8 cellular contexts compared by ENCODE assay signal in genomic region chr17:81870978-81871386, GRCh38. TPM values are rescaled to one million over a fixed set of nuclear protein-coding genes. Genes with fewer than 3 reads are reported as not detected.
DNase-seq lines count a peak whose midpoint lies in the region; ATAC-seq and TF ChIP-seq lines count a peak whose summit lies in the region.

ARHGDIA (minus strand) TSS chr17:81871337; CDS start chr17:81869930, 1,407 bp downstream.

- intact Hi-C loops in left colon (cut with DNase I, micrococcal nuclease), result no loop called here

- peaks cover 54% of the 10 kb centered on the region for H3K4me1 Mint-ChIP-seq in activated T-cell treated with anti-CD3 and anti-CD28 coated beads, Interleukin-2, amount 50 U/mL, for 72 hours (ENCODE audit: low read depth)
- H3K4me1 Mint-ChIP-seq in brain, result peaks cover 42% of the 10 kb centered on the region

- ATAC-seq in activated T-cell treated with anti-CD3 and anti-CD28 coated beads, Interleukin-2, amount 50 U/mL, for 72 hours (replicated peaks in 1 of 2), result peak; percentile 74 to 78
- ATAC-seq in left colon, result peak; percentile 53

- H3K27me3 Mint-ChIP-seq in activated T-cell treated with anti-CD3 and anti-CD28 coated beads, Interleukin-2, amount 50 U/mL, for 72 hours (ENCODE audit: low read depth), result no peaks in the 10 kb centered on the region
- no peaks in the 10 kb centered on the region for H3K27me3 Mint-ChIP-seq in brain

- H3K4me3 Mint-ChIP-seq in activated T-cell treated with anti-CD3 and anti-CD28 coated beads, Interleukin-2, amount 50 U/mL, for 72 hours, result peak within 1 kb of the TSS; percentile 94
- peak within 1 kb of the TSS; percentile 86 to 91 (median 88) for H3K4me3 Mint-ChIP-seq in brain

- peaks cover 0 to 50% (median 44%) of the 10 kb centered on the region in 5 donors for H3K4me1 ChIP-seq in subcutaneous abdominal adipose tissue (ENCODE audit: control insufficient read depth in 5 of 5, insufficient read depth in 5 of 5, low read length in 5 of 5)

- peak within 1 kb of the TSS; percentile 99 for H3K27ac ChIP-seq in subcutaneous abdominal adipose tissue (ENCODE audit: low read depth, low read length)

- peak within 1 kb of the TSS; percentile 82 to 91 (median 87) for H3K4me3 ChIP-seq in subcutaneous abdominal adipose tissue (ENCODE audit: low read depth in 1 of 5, low read length in 5 of 5)

- no peaks in the 10 kb centered on the region for H3K27me3 ChIP-seq in subcutaneous abdominal adipose tissue (ENCODE audit: control insufficient read depth in 5 of 5, insufficient read depth in 4 of 5, low read length in 5 of 5)

- H3K27ac Mint-ChIP-seq in activated T-cell treated with anti-CD3 and anti-CD28 coated beads, Interleukin-2, amount 50 U/mL, for 72 hours, result peak within 1 kb of the TSS; percentile 98
- peak within 1 kb of the TSS; percentile 85 to 97 (median 96) for H3K27ac Mint-ChIP-seq in brain

- H3K36me3 Mint-ChIP-seq in activated T-cell treated with anti-CD3 and anti-CD28 coated beads, Interleukin-2, amount 50 U/mL, for 72 hours (ENCODE audit: insufficient read depth in 2 of 2), result peaks cover 5 to 7% of the 10 kb centered on the region in 2 donors
- peaks cover 6% of the 10 kb centered on the region for H3K36me3 Mint-ChIP-seq in brain

- TF ChIP-seq CTCF in brain (conservative IDR thresholded peaks at IDR 0.05), result no peak

- DNase-seq in activated T-cell treated with anti-CD3 and anti-CD28 coated beads, Interleukin-2, amount 50 U/mL, for 72 hours, result peak in 1 of 2 donors; percentile 22
- no peak for DNase-seq in activated T-cell treated with anti-CD3 and anti-CD28 coated beads, Interleukin-2, amount 50 U/mL, for 48 hours
- no peak for DNase-seq in HT-29 (ENCODE audit: low spot score)
- DNase-seq in left colon, result no peak
- no peak for DNase-seq in HCEC 1CT
- DNase-seq in stimulated activated CD4-positive, alpha-beta T cell treated with anti-CD3 and anti-CD28 coated beads, Interleukin-2, amount 100 ng/mL, for 48 hours, result no peak

- H3K36me3 ChIP-seq in subcutaneous abdominal adipose tissue (ENCODE audit: control insufficient read depth in 5 of 5, insufficient read depth in 5 of 5, low read length in 5 of 5), result peaks cover 0 to 26% (median 21%) of the 10 kb centered on the region in 5 donors

- no peaks in the 10 kb centered on the region for H3K9me3 ChIP-seq in subcutaneous abdominal adipose tissue (ENCODE audit: control insufficient read depth in 5 of 5, low read length in 5 of 5)

- peak within 1 kb of the TSS; percentile 87 to 98 (median 97) for H3K9ac ChIP-seq in subcutaneous abdominal adipose tissue (ENCODE audit: low read length in 5 of 5)

- H3K9me3 Mint-ChIP-seq in activated T-cell treated with anti-CD3 and anti-CD28 coated beads, Interleukin-2, amount 50 U/mL, for 72 hours, result no peaks in the 10 kb centered on the region
- no peaks in the 10 kb centered on the region for H3K9me3 Mint-ChIP-seq in brain

RNA-seq across cellular contexts. Expression of gene ARHGDIA, which starts in this region (rescaled TPM):
- total RNA-seq in activated T-cell treated with anti-CD3 and anti-CD28 coated beads, Interleukin-2, amount 50 U/mL, for 72 hours, result 100 to 1,000 TPM; 369 to 410 TPM
- total RNA-seq in HT-29 (2014; rRNA removed; shearing (Covaris generic)), result 312 and 331 TPM in 2 replicates
- polyA plus RNA-seq in brain (ENCODE audit: insufficient read depth, low read depth, low replicate concordance), result 480 TPM
- 100 to 1,000 TPM; 447 to 500 TPM for total RNA-seq in left colon
